In the genomic region with DNA sequence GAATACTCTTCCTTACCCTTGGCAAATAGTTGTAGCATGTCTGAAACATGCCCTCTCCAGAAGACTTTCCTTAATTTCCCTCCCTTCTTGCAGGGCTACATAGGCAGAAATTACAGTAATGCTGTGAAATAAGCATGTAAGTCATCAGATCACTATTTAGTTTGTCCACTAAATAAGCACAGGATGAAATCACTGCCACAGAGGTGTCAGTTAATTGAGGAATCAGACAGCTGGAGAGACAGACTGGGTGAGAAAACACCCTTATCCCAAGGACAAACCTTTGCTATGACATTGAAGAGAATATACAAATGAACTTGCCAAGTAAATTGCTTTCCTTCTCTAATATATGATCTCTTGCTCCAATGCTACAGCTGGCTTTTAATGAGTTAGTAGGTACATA, we compare ENCODE assay signal across 32 cellular contexts.
DNase-seq lines count a peak whose midpoint lies in the region; ATAC-seq and TF ChIP-seq lines count a peak whose summit lies in the region.
"Had no signal": no experiment of that assay in that cellular context is flagged by ENCODE, and none has a peak within 500 bp of the region (broad histone marks: within the 10 kb centered on the region; RNA-seq: fewer than 3 reads in every experiment).

No MANE protein-coding gene starts in this region.

- H3K79me2 ChIP-seq in PC-3 (ENCODE audit: low read length) (no peaks in the 10 kb centered on the region), fibroblast of lung (ENCODE audit: control insufficient read depth, insufficient read depth, low read length) (no peaks in the 10 kb centered on the region)
- H3K79me2 ChIP-seq: hepatocyte had no signal

- no TSS peak for BruUV-seq in PC-3 (replicated peaks; lab: Mats Ljungman, UMichigan)

- H3K27ac ChIP-seq in PC-3 (ENCODE audit: low read length) (peak overlapping the region; percentile 69), fibroblast of lung (ENCODE audit: insufficient read depth, low read length) (peak overlapping the region; percentile 15)
- H3K27ac ChIP-seq: BLaER1, colonic mucosa, hepatocyte, upper lobe of left lung, WERI-Rb-1 had no signal

- H3K9me3 ChIP-seq in PC-3 (ENCODE audit: low read length), result no peaks in the 10 kb centered on the region
- no peaks in the 10 kb centered on the region for H3K9me3 ChIP-seq in fibroblast of lung (ENCODE audit: control insufficient read depth, insufficient read depth, low read depth, low read length)
- H3K9me3 ChIP-seq: BLaER1, colonic mucosa, MG63, upper lobe of left lung had no signal

- H3K9ac ChIP-seq in PC-3 (ENCODE audit: low read length) (no peak overlapping the region), fibroblast of lung (ENCODE audit: insufficient read depth, low read length) (no peak overlapping the region)
- H3K9ac ChIP-seq: BLaER1 had no signal

- H3K36me3 ChIP-seq in PC-3 (ENCODE audit: low read depth, low read length) (no peaks in the 10 kb centered on the region), fibroblast of lung (ENCODE audit: control insufficient read depth, insufficient read depth, low read length) (no peaks in the 10 kb centered on the region)
- H3K36me3 ChIP-seq: BLaER1, colonic mucosa, MG63, upper lobe of left lung, WERI-Rb-1 had no signal

- peaks cover 39% of the 10 kb centered on the region for H3K4me1 ChIP-seq in PC-3 (ENCODE audit: insufficient read depth, low read length)
- H3K4me1 ChIP-seq in fibroblast of lung (ENCODE audit: control insufficient read depth, extremely low read depth, insufficient read depth, low read length), result peaks cover 10% of the 10 kb centered on the region
- H3K4me1 ChIP-seq: BLaER1, colonic mucosa, upper lobe of left lung had no signal

- DNase-seq in AG10803 (ENCODE audit: low read depth) (peak; percentile 33), PC-3 (no peak), fibroblast of lung (ENCODE audit: low read depth in 2 of 2) (peak; percentile 29 to 32), iris pigment epithelial cell (ENCODE audit: low read depth) (peak; percentile 35), DMS153 (lab: John Stamatoyannopoulos, UW) (no peak), GM03348 (ENCODE audit: low spot score) (no peak), NCI-H187 (lab: John Stamatoyannopoulos, UW) (no peak), NOMO-1 (lab: John Stamatoyannopoulos, UW; ENCODE audit: unreplicated experiment in 2 of 2) (no peak)
- DNase-seq: ACHN; activated CD4-positive, alpha-beta T cell treated with anti-CD3 and anti-CD28 coated beads, Interleukin-2, amount 10 ng/mL, durations not matched to agents 24 days and 14 days; activated gamma-delta T cell treated with Interleukin-2 at 50 U/mL for 16 hours; activated naive CD8-positive, alpha-beta T cell treated with anti-CD3 and anti-CD28 coated beads, Interleukin-2, amount 50 U/mL, for 24 hours; activated T-cell treated with anti-CD3 and anti-CD28 coated beads, Interleukin-2, amount 50 U/mL, for 24 hours; colonic mucosa; DMS53; effector memory CD8-positive, alpha-beta T cell; foreskin melanocyte; left colon; MG63; natural killer cell; NCI-H2081 treated with DMSO at 0.1 percent for 48 hours; NCI-H226; SHP77; SW 1271; T1000; upper lobe of left lung; WERI-Rb-1 had no signal

- H3K27me3 ChIP-seq in PC-3 (ENCODE audit: low read length) (no peaks in the 10 kb centered on the region), fibroblast of lung (ENCODE audit: control insufficient read depth, insufficient read depth, low read length) (no peaks in the 10 kb centered on the region)
- H3K27me3 ChIP-seq: BLaER1, colonic mucosa, hepatocyte, MG63, upper lobe of left lung had no signal

- H2AFZ ChIP-seq in PC-3 (ENCODE audit: low read length) (no peak overlapping the region), fibroblast of lung (ENCODE audit: low read length) (no peak overlapping the region)
- H2AFZ ChIP-seq: hepatocyte had no signal

- peak overlapping the region; percentile 65; the same call in 1 of the 2 replicates for H3K4me2 ChIP-seq in PC-3 (ENCODE audit: low read length)
- no peak overlapping the region for H3K4me2 ChIP-seq in fibroblast of lung (ENCODE audit: extremely low read depth, insufficient read depth, low read length)
- H3K4me2 ChIP-seq: BLaER1, hepatocyte had no signal

- H4K20me1 ChIP-seq in PC-3 (ENCODE audit: low read length) (no peaks in the 10 kb centered on the region), fibroblast of lung (ENCODE audit: control insufficient read depth, extremely low read depth, insufficient read depth, low read length) (no peaks in the 10 kb centered on the region)
- H4K20me1 ChIP-seq: BLaER1 had no signal

- CTCF ChIA-PET in PC-3 (lab: Charles Lee), result no interaction called here

- no peak for ATAC-seq in PC-3
- ATAC-seq: activated naive CD8-positive, alpha-beta T cell treated with anti-CD3 and anti-CD28 coated beads, Interleukin-2, amount 50 U/mL, for 24 hours; effector memory CD8-positive, alpha-beta T cell; esophagus mucosa; HCT116; K562; left colon; natural killer cell had no signal

- no peaks in the 10 kb centered on the region for H3K9me2 ChIP-seq in PC-3 (replicated peaks; ENCODE audit: low read length)

- POLR2A ChIA-PET in PC-3 (lab: Charles Lee; ENCODE audit: unreplicated experiment), result no interaction called here

- peaks cover 3% of the 10 kb centered on the region for H3F3A ChIP-seq in PC-3 (ENCODE audit: low read length, unreplicated experiment)

- H3K4me3 ChIP-seq in AG10803 (ENCODE audit: low read length) (no peak overlapping the region), PC-3 (ENCODE audit: low read length) (no peak overlapping the region), fibroblast of lung (replicated peaks in 1 of 4; ENCODE audit: control extremely low read depth in 1 of 4, insufficient read depth in 1 of 4, low read depth in 3 of 4, low read length in 4 of 4) (no peak overlapping the region)
- H3K4me3 ChIP-seq: BLaER1, colonic mucosa, hepatocyte, K562, MG63, upper lobe of left lung had no signal

- TF ChIP-seq CTCF in AG10803 (conservative IDR thresholded peaks at IDR 0.05; ENCODE audit: low read length) (no peak), PC-3 (conservative IDR thresholded peaks at IDR 0.05; ENCODE audit: low read depth, low read length) (no peak), fibroblast of lung (conservative IDR thresholded peaks at IDR 0.05 in 1 of 2, IDR thresholded peaks at IDR 0.05 in 1 of 2; ENCODE audit: low read depth in 1 of 2, low read length in 2 of 2) (no peak)

- intact Hi-C loops in PC-3 (cut with micrococcal nuclease), result loop anchor here (1.0 to 2.0 kb wide), 3 partner anchors 41 to 175 kb away; no protein-coding TSS in a partner anchor

Comparison
In these comparisons a context has a peak if more than half of its experiments do, and no peak if none do; other contexts are left out.
1. DNase-seq: peak in AG10803 (single experiment), fibroblast of lung (2 of 2) and iris pigment epithelial cell (single experiment); none in PC-3 (single experiment), DMS153 (single experiment), GM03348 (single experiment), NCI-H187 (0 of 2) and NOMO-1 (0 of 2).